ENCODE assay signal across 18 cellular contexts in the genomic region with DNA sequence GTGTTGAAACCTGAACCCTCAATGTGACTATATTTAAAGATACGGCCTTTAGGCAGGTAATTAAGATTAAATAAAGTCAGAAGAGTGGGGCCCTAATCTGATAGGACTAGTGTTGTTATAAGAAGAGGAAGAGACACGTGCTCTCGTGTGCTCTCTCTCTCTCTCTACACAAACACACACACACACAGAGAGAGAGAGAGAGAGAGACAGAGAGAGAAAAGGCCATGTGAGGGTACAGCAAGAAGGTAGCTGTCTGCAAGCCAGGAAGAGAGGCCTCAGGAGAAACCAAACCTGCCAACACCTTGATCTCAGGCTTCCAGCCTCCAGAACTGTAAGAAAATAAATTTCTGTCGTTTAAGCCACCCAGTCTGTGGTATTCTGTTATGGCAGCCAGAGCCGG.
A peak's percentile ranks its signal among the peaks of the same experiment; 100 is the strongest.
DNase-seq lines count a peak whose midpoint lies in the region; ATAC-seq and TF ChIP-seq lines count a peak whose summit lies in the region.
"Had no signal": no experiment of that assay in that cellular context is flagged by ENCODE, and none has a peak within 500 bp of the region (broad histone marks: within the 10 kb centered on the region; RNA-seq: fewer than 3 reads in every experiment).

No MANE protein-coding gene starts in this region.

- no peak for DNase-seq in WERI-Rb-1
- DNase-seq in osteoblast (ENCODE audit: insufficient read length, low spot score, missing footprints) = no peak
- no peak for DNase-seq in CD14-positive monocyte (ENCODE audit: low spot score)
- DNase-seq: 8988T; ACHN; BE2C; C1 segment of cervical spinal cord; CD4-positive, alpha-beta T cell; CD8-positive, alpha-beta memory T cell; COR-L47; DMS 273 treated with DMSO at 0.1 percent for 48 hours; DMS153; DMS79 treated with DMSO at 0.1 percent for 48 hours; GF-D8 had no signal

- no peak overlapping the region for H3K27ac Mint-ChIP-seq in CD14-positive monocyte
- H3K27ac Mint-ChIP-seq: CD4-positive, alpha-beta T cell; CD8-positive, alpha-beta memory T cell had no signal

- H3K27me3 ChIP-seq in WERI-Rb-1 (ENCODE audit: insufficient read depth, low read depth, severe bottlenecking) (no peaks in the 10 kb centered on the region), osteoblast (ENCODE audit: insufficient read depth, low read length) (no peaks in the 10 kb centered on the region)
- H3K27me3 ChIP-seq: BLaER1 had no signal

- H3K9me3 ChIP-seq in HEK293 (ENCODE audit: control insufficient read depth, insufficient read depth, low read depth, low read length) (no peaks in the 10 kb centered on the region), WERI-Rb-1 (ENCODE audit: severe bottlenecking) (no peaks in the 10 kb centered on the region), osteoblast (ENCODE audit: low read depth, low read length) (no peaks in the 10 kb centered on the region)
- H3K9me3 ChIP-seq: BE2C, BLaER1 had no signal

- H4K20me1 ChIP-seq in osteoblast (ENCODE audit: insufficient read depth, low read length) = no peaks in the 10 kb centered on the region
- H4K20me1 ChIP-seq: BLaER1 had no signal

- H3K4me1 Mint-ChIP-seq in CD14-positive monocyte = peaks cover 8% of the 10 kb centered on the region

- peaks cover 0 to 3% (median 0%) of the 10 kb centered on the region in 3 donors for H3K27me3 Mint-ChIP-seq in CD14-positive monocyte (ENCODE audit: low read depth in 3 of 3)

- H3K27ac ChIP-seq in HEK293 (ENCODE audit: extremely low read depth, low read depth, low read length) (no peak overlapping the region), WERI-Rb-1 (peak overlapping the region; percentile 33; the same call in 1 of the 2 replicates), osteoblast (ENCODE audit: low read depth, low read length) (no peak overlapping the region)
- H3K27ac ChIP-seq: BLaER1 had no signal

- H3K36me3 ChIP-seq in HEK293 (ENCODE audit: control insufficient read depth in 2 of 2, insufficient read depth in 1 of 2, low read length in 2 of 2) (no peaks in the 10 kb centered on the region), WERI-Rb-1 (no peaks in the 10 kb centered on the region), osteoblast (ENCODE audit: insufficient read depth, low read length) (no peaks in the 10 kb centered on the region)
- H3K36me3 ChIP-seq: BE2C, BLaER1 had no signal

- H3K4me3 ChIP-seq in HEK293 (ENCODE audit: low read depth, low read length) (no peak overlapping the region), WERI-Rb-1 (ENCODE audit: low read depth, low read length) (no peak overlapping the region), osteoblast (ENCODE audit: insufficient read depth, low read length) (no peak overlapping the region)
- H3K4me3 ChIP-seq: BLaER1 had no signal

- H3K4me2 ChIP-seq in osteoblast (ENCODE audit: insufficient read depth, low read length) = no peak overlapping the region
- H3K4me2 ChIP-seq: BLaER1 had no signal

- CTCF ChIA-PET in HEK293 (lab: Yijun Ruan, JAX) = interaction anchor here (0.6 kb wide), 1 partner anchor 622 kb away, joined by 4 read pairs; no protein-coding TSS in a partner anchor

- H3K4me3 Mint-ChIP-seq in CD14-positive monocyte = no peak overlapping the region
- H3K4me3 Mint-ChIP-seq: CD4-positive, alpha-beta T cell; CD8-positive, alpha-beta memory T cell had no signal

- peak overlapping the region; percentile 56 for H2AFZ ChIP-seq in osteoblast (ENCODE audit: low read length)

- POLR2A ChIA-PET in HEK293 (lab: Yijun Ruan, JAX) = no interaction called here

- peaks cover under 1% of the 10 kb centered on the region; the same call in 1 of the 2 replicates for H3K4me1 ChIP-seq in HEK293 (ENCODE audit: control insufficient read depth, insufficient read depth, low read length)
- H3K4me1 ChIP-seq in osteoblast (ENCODE audit: insufficient read depth, low read length) = peaks cover 11% of the 10 kb centered on the region
- H3K4me1 ChIP-seq: BE2C, BLaER1 had no signal

- H3K79me2 ChIP-seq in osteoblast (ENCODE audit: insufficient read depth, low read length) = no peaks in the 10 kb centered on the region

- intact Hi-C loops in CD14-positive monocyte (cut with micrococcal nuclease) = loop anchor here (5.0 kb wide), 2 partner anchors 37 to 42 kb away; no protein-coding TSS in a partner anchor

- TF ChIP-seq CTCF in HEK293 (tag by site-specific recombination; IDR thresholded peaks at IDR 0.05) = no peak
- no peak for TF ChIP-seq CTCF in WERI-Rb-1 (IDR thresholded peaks at IDR 0.05; ENCODE audit: low read depth, low read length)
- no peak for TF ChIP-seq CTCF in osteoblast (IDR thresholded peaks at IDR 0.05; ENCODE audit: extremely low read depth, low read depth, low read length)
- TF ChIP-seq CTCF in CD14-positive monocyte (IDR thresholded peaks at IDR 0.05) = no peak

- H3K9me3 Mint-ChIP-seq in CD14-positive monocyte = peaks cover 0 to 1% (median 0%) of the 10 kb centered on the region in 7 donors
- H3K9me3 Mint-ChIP-seq: CD4-positive, alpha-beta T cell; CD8-positive, alpha-beta memory T cell had no signal

- ATAC-seq in GM18861 (IDR thresholded peaks at IDR 0.05; ENCODE audit: unreplicated experiment) = no peak
- no peak for ATAC-seq in HG03025 (IDR thresholded peaks at IDR 0.05; ENCODE audit: low FRiP score, unreplicated experiment)

- no peaks in the 10 kb centered on the region for H3K36me3 Mint-ChIP-seq in CD14-positive monocyte

TF ChIP-seq in HEK293, 187 proteins besides CTCF, POLR2A, EP300 and RAD21:
- peak; percentile 64 for TF ChIP-seq ZNF596 (tag by site-specific recombination; IDR thresholded peaks at IDR 0.05)
- peak; percentile 60; the same call in 1 of the 2 replicates for TF ChIP-seq ZNF548 (tag by site-specific recombination; IDR thresholded peaks at IDR 0.05)
- peak; percentile 18 for TF ChIP-seq SETDB1 (IDR thresholded peaks at IDR 0.05; ENCODE audit: insufficient read length, low read length)
- no peak for TF ChIP-seq ZBTB17 (tag by site-specific recombination; IDR thresholded peaks at IDR 0.05)
- no peak for TF ChIP-seq ZNF133 (tag by site-specific recombination; IDR thresholded peaks at IDR 0.05)
- TF ChIP-seq ZNF785 (tag by site-specific recombination; IDR thresholded peaks at IDR 0.05) = no peak
- TF ChIP-seq, protein P1, sequence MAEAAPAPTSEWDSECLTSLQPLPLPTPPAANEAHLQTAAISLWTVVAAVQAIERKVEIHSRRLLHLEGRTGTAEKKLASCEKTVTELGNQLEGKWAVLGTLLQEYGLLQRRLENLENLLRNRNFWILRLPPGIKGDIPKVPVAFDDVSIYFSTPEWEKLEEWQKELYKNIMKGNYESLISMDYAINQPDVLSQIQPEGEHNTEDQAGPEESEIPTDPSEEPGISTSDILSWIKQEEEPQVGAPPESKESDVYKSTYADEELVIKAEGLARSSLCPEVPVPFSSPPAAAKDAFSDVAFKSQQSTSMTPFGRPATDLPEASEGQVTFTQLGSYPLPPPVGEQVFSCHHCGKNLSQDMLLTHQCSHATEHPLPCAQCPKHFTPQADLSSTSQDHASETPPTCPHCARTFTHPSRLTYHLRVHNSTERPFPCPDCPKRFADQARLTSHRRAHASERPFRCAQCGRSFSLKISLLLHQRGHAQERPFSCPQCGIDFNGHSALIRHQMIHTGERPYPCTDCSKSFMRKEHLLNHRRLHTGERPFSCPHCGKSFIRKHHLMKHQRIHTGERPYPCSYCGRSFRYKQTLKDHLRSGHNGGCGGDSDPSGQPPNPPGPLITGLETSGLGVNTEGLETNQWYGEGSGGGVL (tag by site-specific recombination; IDR thresholded peaks at IDR 0.05) = peak; percentile 10; the same call in 1 of the 2 replicates
- no peak for TF ChIP-seq ZNF629 (tag by site-specific recombination; IDR thresholded peaks at IDR 0.05)
